Comparison of ENCODE assay signal across 30 cellular contexts in the genomic region with DNA sequence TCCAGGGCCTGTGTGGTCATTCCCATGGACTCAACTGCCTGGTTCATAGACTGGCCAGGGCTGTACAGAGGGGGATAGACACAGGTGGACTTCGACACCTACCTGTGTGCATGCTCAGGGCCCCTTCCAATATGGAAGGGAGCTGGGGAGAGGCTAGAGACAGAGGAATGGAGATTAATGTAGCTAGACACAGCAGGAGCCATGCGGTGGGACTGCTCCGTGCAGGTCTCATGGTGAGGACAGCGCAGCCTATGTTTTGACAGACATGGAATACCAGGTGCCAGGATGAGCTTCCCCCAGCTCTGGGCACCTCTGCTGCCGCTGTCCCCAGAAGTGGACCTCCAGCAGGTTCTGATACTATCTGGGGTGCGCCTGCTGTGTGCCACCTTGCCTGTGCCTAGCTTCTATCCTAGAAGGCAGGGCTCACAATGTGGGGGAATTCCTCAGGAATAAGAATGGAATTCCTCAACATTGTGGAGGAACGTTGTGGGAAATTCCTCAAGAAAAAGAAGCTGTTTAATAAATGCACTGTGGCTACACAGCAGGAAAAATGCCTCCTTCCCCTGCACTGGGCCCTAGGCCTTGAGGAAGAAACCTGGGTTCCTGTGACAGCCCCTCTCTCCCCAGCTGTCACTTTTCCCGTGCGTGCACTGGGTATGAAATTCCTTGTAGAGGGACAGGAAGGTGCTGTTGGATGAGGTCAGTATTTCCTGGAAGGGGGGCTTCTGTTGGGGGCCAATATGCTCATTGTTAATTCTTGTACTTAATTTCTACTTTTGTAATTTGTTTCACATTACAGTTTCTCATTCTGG. TPM values are rescaled to one million over a fixed set of nuclear protein-coding genes. Genes with fewer than 3 reads are reported as not detected.
DNase-seq lines count a peak whose midpoint lies in the region; ATAC-seq and TF ChIP-seq lines count a peak whose summit lies in the region.
"Had no signal": no experiment of that assay in that cellular context is flagged by ENCODE, and none has a peak within 500 bp of the region (broad histone marks: within the 10 kb centered on the region; RNA-seq: fewer than 3 reads in every experiment).

No MANE protein-coding gene starts in this region.

- H2BK12ac ChIP-seq in trophoblast cell (ENCODE audit: low read length), result no peak overlapping the region

- peaks cover 8% of the 10 kb centered on the region for H3K9me3 ChIP-seq in trophoblast cell (ENCODE audit: insufficient read depth, low read depth, low read length)
- H3K9me3 ChIP-seq: BE2C, suprapubic skin had no signal

- H3K4me3 Mint-ChIP-seq in WTC11 (no peak overlapping the region), glutamatergic neuron (ENCODE audit: unreplicated experiment) (no peak overlapping the region)
- H3K4me3 Mint-ChIP-seq: activated CD4-positive, alpha-beta T cell treated with anti-CD3 and anti-CD28 coated beads for 36 hours; CD8-positive, alpha-beta memory T cell; naive B cell; stimulated activated naive B cell treated with anti-CD40 and anti-IgM and Interleukin-4, amounts not matched to agents 10 μg/mL and 1 μg/mL and 100 μg/mL, for 72 hours had no signal

- H3K27ac Mint-ChIP-seq in WTC11 (no peak overlapping the region), glutamatergic neuron (ENCODE audit: unreplicated experiment) (no peak overlapping the region)
- H3K27ac Mint-ChIP-seq: CD8-positive, alpha-beta memory T cell; stimulated activated naive B cell treated with anti-CD40 and anti-IgM and Interleukin-4, amounts not matched to agents 10 μg/mL and 1 μg/mL and 100 μg/mL, for 72 hours had no signal

- ATAC-seq in WTC11, result peak; percentile 46; the same call in 1 of the 2 replicates
- ATAC-seq: activated CD4-positive, alpha-beta T cell treated with anti-CD3 and anti-CD28 coated beads for 36 hours; activated naive CD4-positive, alpha-beta T cell treated with anti-CD3 and anti-CD28 coated beads, Interleukin-2, amount 50 U/mL, for 72 hours; Panc1; psoas muscle; stimulated activated naive B cell treated with anti-CD40 and anti-IgM and Interleukin-4, amounts not matched to agents 10 μg/mL and 1 μg/mL and 100 μg/mL, for 72 hours had no signal

- H4K91ac ChIP-seq in trophoblast cell (ENCODE audit: low read depth, low read length), result no peak overlapping the region

- H2AK5ac ChIP-seq in trophoblast cell (ENCODE audit: low read length), result no peak overlapping the region

- POLR2A ChIA-PET in WTC11 (lab: Charles Lee), result interaction anchor here (1.3 kb wide), 1 partner anchor 10 kb away, joined by 3 read pairs; no protein-coding TSS in a partner anchor

- H3K9me3 Mint-ChIP-seq in WTC11, result peaks cover 33% of the 10 kb centered on the region
- peaks cover 3% of the 10 kb centered on the region for H3K9me3 Mint-ChIP-seq in glutamatergic neuron (ENCODE audit: unreplicated experiment)

- no peaks in the 10 kb centered on the region for H3K27me3 Mint-ChIP-seq in WTC11 (ENCODE audit: low read depth)
- no peaks in the 10 kb centered on the region for H3K27me3 Mint-ChIP-seq in glutamatergic neuron (ENCODE audit: unreplicated experiment)

- H3K79me2 ChIP-seq in ACC112 (ENCODE audit: control insufficient read depth, insufficient read depth, low read length, unreplicated experiment) (peaks cover 98% of the 10 kb centered on the region), trophoblast cell (ENCODE audit: control insufficient read depth, insufficient read depth, low read length, poor library complexity) (peaks cover 5% of the 10 kb centered on the region)

- CTCF ChIA-PET in WTC11 (lab: Charles Lee), result interaction anchor here (1.0 kb wide), 1 partner anchor 17 kb away, joined by 3 read pairs; no protein-coding TSS in a partner anchor

- no peak for TF ChIP-seq CTCF in WTC11 (IDR thresholded peaks at IDR 0.05)
- TF ChIP-seq CTCF in glutamatergic neuron (IDR thresholded peaks at IDR 0.05; ENCODE audit: partially characterized antibody, unreplicated experiment), result no peak

- peaks cover 12% of the 10 kb centered on the region; the same call in 1 of the 2 replicates for H3K36me3 Mint-ChIP-seq in WTC11
- peaks cover 6% of the 10 kb centered on the region for H3K36me3 Mint-ChIP-seq in glutamatergic neuron (ENCODE audit: unreplicated experiment)

- H3K18ac ChIP-seq in trophoblast cell (ENCODE audit: low read length), result peak overlapping the region; percentile 8

- H3K27ac ChIP-seq in ACC112 (ENCODE audit: low read depth, low read length) (peak overlapping the region; percentile 88), trophoblast cell (ENCODE audit: low read depth, low read length) (no peak overlapping the region)
- H3K27ac ChIP-seq: cardiac muscle cell, psoas muscle, suprapubic skin had no signal

- no peak overlapping the region for H3K4me3 ChIP-seq in ACC112 (ENCODE audit: low read depth, low read length)
- H3K4me3 ChIP-seq in trophoblast cell (ENCODE audit: low read depth, low read length), result no peak overlapping the region
- H3K4me3 ChIP-seq: cardiac muscle cell, psoas muscle, suprapubic skin had no signal

- no peak overlapping the region for H4K8ac ChIP-seq in trophoblast cell (ENCODE audit: low read depth, low read length)

- H4K12ac ChIP-seq in trophoblast cell (ENCODE audit: low read depth, low read length), result no peak overlapping the region

- no peak overlapping the region for H2BK120ac ChIP-seq in trophoblast cell (ENCODE audit: insufficient read depth, low read length, poor library complexity)

- no peaks in the 10 kb centered on the region for H3K4me1 Mint-ChIP-seq in WTC11
- H3K4me1 Mint-ChIP-seq in glutamatergic neuron (ENCODE audit: low read depth, unreplicated experiment), result no peaks in the 10 kb centered on the region
- H3K4me1 Mint-ChIP-seq: CD8-positive, alpha-beta memory T cell; naive B cell had no signal

- peaks cover 62% of the 10 kb centered on the region for H3K36me3 ChIP-seq in ACC112 (ENCODE audit: insufficient read depth, low read length)
- peaks cover 17 to 26% of the 10 kb centered on the region in 2 experiments for H3K36me3 ChIP-seq in trophoblast cell (ENCODE audit: control insufficient read depth in 1 of 2, insufficient read depth in 2 of 2, low read length in 2 of 2)
- H3K36me3 ChIP-seq: BE2C, cardiac muscle cell had no signal

- no peak overlapping the region for H2BK5ac ChIP-seq in trophoblast cell (ENCODE audit: low read depth, low read length, poor library complexity)

- H3K4ac ChIP-seq in trophoblast cell (ENCODE audit: low read depth, low read length), result no peak overlapping the region

- no CpG with 5 or more reads among the region's 9 CpGs for WGBS in trophoblast cell (ENCODE audit: extremely low coverage, insufficient coverage, insufficient read length)

- no peak overlapping the region for H2AFZ ChIP-seq in ACC112 (ENCODE audit: low read length, unreplicated experiment)
- H2AFZ ChIP-seq in trophoblast cell (ENCODE audit: insufficient read depth, low read length, poor library complexity), result no peak overlapping the region

- H3K14ac ChIP-seq in trophoblast cell (ENCODE audit: low read length), result no peak overlapping the region

- no peak overlapping the region for H3K9ac ChIP-seq in trophoblast cell (ENCODE audit: low read length)

- H3K27me3 ChIP-seq in ACC112 (ENCODE audit: insufficient read depth, low read length) (no peaks in the 10 kb centered on the region), trophoblast cell (ENCODE audit: insufficient read depth, low read length) (no peaks in the 10 kb centered on the region)
- H3K27me3 ChIP-seq: BE2C, cardiac muscle cell, suprapubic skin had no signal

- H3K23ac ChIP-seq in trophoblast cell (ENCODE audit: low read length), result no peak overlapping the region

- H3K4me2 ChIP-seq in trophoblast cell (ENCODE audit: low read length), result no peak overlapping the region

- H3K4me1 ChIP-seq in ACC112 (ENCODE audit: control insufficient read depth, insufficient read depth, low read length, unreplicated experiment), result peaks cover 49% of the 10 kb centered on the region
- H3K4me1 ChIP-seq in trophoblast cell (ENCODE audit: control insufficient read depth in 1 of 2, insufficient read depth in 2 of 2, low read length in 2 of 2), result peaks cover 3 to 19% of the 10 kb centered on the region in 2 experiments
- H3K4me1 ChIP-seq: BE2C, psoas muscle had no signal

- no peak for DNase-seq in WTC11 (ENCODE audit: low spot score)
- peak; percentile 30 for DNase-seq in glomerular visceral epithelial cell (ENCODE audit: extremely low spot score)
- peak in 1 of 2 donors; percentile 57 for DNase-seq in trophoblast cell
- DNase-seq in hepatic stellate cell (ENCODE audit: low spot score), result no peak
- DNase-seq in glutamatergic neuron, result no peak
- DNase-seq in CD1c-positive myeloid dendritic cell (ENCODE audit: extremely low spot score), result no peak
- DNase-seq in T-helper 1 cell, result no peak
- DNase-seq: ACHN; activated CD4-positive, alpha-beta T cell treated with anti-CD3 and anti-CD28 coated beads for 36 hours; activated CD8-positive, alpha-beta memory T cell treated with anti-CD3 and anti-CD28 coated beads for 24 hours; activated T-cell treated with anti-CD3 and anti-CD28 coated beads for 4 hours; BE2C; CD8-positive, alpha-beta memory T cell; effector CD4-positive, alpha-beta T cell; head of caudate nucleus; kidney glomerular epithelial cell; naive B cell; NCI-H1436 treated with DMSO at 0.1 percent for 48 hours; NCI-H446; NCI-H748 treated with DMSO at 0.1 percent for 48 hours; nucleus accumbens; psoas muscle; SHP77; stimulated activated naive B cell treated with anti-CD40 and anti-IgM and Interleukin-4, amounts not matched to agents 10 μg/mL and 1 μg/mL and 100 μg/mL, for 72 hours had no signal

- H3K79me1 ChIP-seq in trophoblast cell (ENCODE audit: low read length), result peaks cover 7% of the 10 kb centered on the region

TF ChIP-seq in WTC11, 78 proteins besides CTCF, POLR2A, EP300 and RAD21:
- TF ChIP-seq FOXJ3 (CRISPR knock-in tag; IDR thresholded peaks at IDR 0.05; ENCODE audit: borderline replicate concordance), result no peak
- no peak for TF ChIP-seq GTF2I (CRISPR knock-in tag; conservative IDR thresholded peaks at IDR 0.05)
- no peak for TF ChIP-seq ZNF396 (CRISPR knock-in tag; IDR thresholded peaks at IDR 0.05; ENCODE audit: borderline replicate concordance)
- TF ChIP-seq NFYB (CRISPR knock-in tag; conservative IDR thresholded peaks at IDR 0.05; ENCODE audit: low read depth), result no peak

RNA-seq across cellular contexts. Expression of gene IL1R1, which starts 7.3 kb away (rescaled TPM):
- total RNA-seq in WTC11 (2021) (0.37 to 0.78 TPM (median 0.55 TPM) in 3 replicates), glutamatergic neuron (ENCODE audit: unreplicated experiment) (0.17 TPM)
- 35.1 and 36.4 TPM in 2 replicates for polyA plus RNA-seq in trophoblast cell (2013)

RNA-seq across cellular contexts. Expression of gene IL1RL2, which starts 37.0 kb away (rescaled TPM):
- 0.11 TPM in 1 of 3 replicates, not detected in the others for total RNA-seq in WTC11 (2021)
- polyA plus RNA-seq in trophoblast cell (2013), result not detected in 2 replicates
- total RNA-seq in glutamatergic neuron (ENCODE audit: unreplicated experiment), result not detected
- total RNA-seq: cardiac muscle cell, Daoy had no signal
- polyA plus RNA-seq: cardiac muscle cell; CD8-positive, alpha-beta memory T cell had no signal
